ENCODE assay signal across 21 cellular contexts in the genomic region with DNA sequence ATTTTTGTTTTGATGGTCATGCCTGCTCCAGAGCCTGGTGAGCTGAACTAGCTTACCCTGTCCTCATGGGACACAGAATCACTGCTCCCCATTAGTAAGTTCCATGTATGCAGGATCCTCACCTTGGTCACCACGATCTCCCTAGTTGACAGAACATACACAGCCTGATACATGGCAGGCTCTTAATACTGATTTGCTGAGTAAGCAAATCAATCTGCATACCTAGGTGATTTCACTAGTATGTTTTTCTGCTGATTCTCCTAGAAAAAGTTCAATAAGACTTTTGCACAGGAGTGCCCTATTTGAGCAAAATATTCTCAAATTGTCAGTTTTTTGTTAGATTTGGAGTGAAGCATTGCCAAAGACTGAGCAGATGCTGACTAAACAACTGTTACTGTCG.
A peak's percentile ranks its signal among the peaks of the same experiment; 100 is the strongest.
DNase-seq lines count a peak whose midpoint lies in the region; ATAC-seq, FAIRE-seq and TF ChIP-seq lines count a peak whose summit lies in the region.
"Had no signal": no experiment of that assay in that cellular context is flagged by ENCODE, and none has a peak within 500 bp of the region (broad histone marks: within the 10 kb centered on the region; RNA-seq: fewer than 3 reads in every experiment).

No MANE protein-coding gene starts in this region.

- TF ChIP-seq EP300 in HepG2 (IDR thresholded peaks at IDR 0.05; ENCODE audit: low read depth in 2 of 2, low read length in 2 of 2) (no peak), HepG2 (CRISPR knock-in tag; IDR thresholded peaks at IDR 0.05; ENCODE audit: borderline replicate concordance) (no peak)

- H4K20me1 ChIP-seq in HepG2 (ENCODE audit: insufficient read depth, low read length): no peaks in the 10 kb centered on the region
- H4K20me1 ChIP-seq: BLaER1 had no signal

- peaks cover under 1% of the 10 kb centered on the region; the same call in 1 of the 2 replicates for H3K4me1 Mint-ChIP-seq in WTC11
- H3K4me1 Mint-ChIP-seq: B cell; CD4-positive, CD25-positive, alpha-beta regulatory T cell; GM23338 had no signal

- no peaks in the 10 kb centered on the region for H3K9me3 Mint-ChIP-seq in WTC11
- H3K9me3 Mint-ChIP-seq: CD4-positive, CD25-positive, alpha-beta regulatory T cell; CD8-positive, alpha-beta T cell; GM23338; HFFc6 had no signal

- H3K79me2 ChIP-seq in HepG2 (ENCODE audit: insufficient read depth, low read length): no peaks in the 10 kb centered on the region

- H3K27me3 ChIP-seq in HepG2 (ENCODE audit: control insufficient read depth in 1 of 2, insufficient read depth in 2 of 2, low read length in 2 of 2) (no peaks in the 10 kb centered on the region), right lobe of liver (no peaks in the 10 kb centered on the region), dorsolateral prefrontal cortex (no peaks in the 10 kb centered on the region)
- H3K27me3 ChIP-seq: BLaER1 had no signal

- H3K36me3 ChIP-seq in HepG2 (replicated peaks in 1 of 2; ENCODE audit: control insufficient read depth in 1 of 2, insufficient read depth in 2 of 2, low read length in 2 of 2) (no peaks in the 10 kb centered on the region), right lobe of liver (no peaks in the 10 kb centered on the region)
- H3K36me3 ChIP-seq: BLaER1, HAP-1 had no signal

- 0% methylated on average over 2 of the region's 2 CpGs for WGBS in HepG2 (ENCODE audit: low lambda C conversion rate)
- WGBS in right lobe of liver (ENCODE audit: insufficient coverage, low coverage, low lambda C conversion rate, missing lambda C conversion rate): 41% methylated on average over 2 of the region's 2 CpGs

- no peak overlapping the region for H3K27ac Mint-ChIP-seq in WTC11
- H3K27ac Mint-ChIP-seq: B cell; CD4-positive, CD25-positive, alpha-beta regulatory T cell; CD8-positive, alpha-beta T cell; GM23338; HFFc6 had no signal

- TF ChIP-seq POLR2A in HepG2 (IDR thresholded peaks at IDR 0.05; ENCODE audit: insufficient read depth in 1 of 2, low read depth in 2 of 2, low read length in 2 of 2) (no peak), right lobe of liver (IDR thresholded peaks at IDR 0.05) (no peak)

- H3K4me1 ChIP-seq in HepG2 (ENCODE audit: insufficient read depth, low read length) (no peaks in the 10 kb centered on the region), right lobe of liver (no peaks in the 10 kb centered on the region)
- H3K4me1 ChIP-seq: BLaER1, Caco-2, HAP-1 had no signal

- no peak for TF ChIP-seq RAD21 in HepG2 (CRISPR knock-in tag; IDR thresholded peaks at IDR 0.05)

- no peak overlapping the region for H2AFZ ChIP-seq in HepG2 (ENCODE audit: low read length)
- H2AFZ ChIP-seq: GM23338 had no signal

- no TSS peak for BruUV-seq in HepG2 (replicated peaks; lab: Mats Ljungman, UMichigan)

- intact Hi-C loops in HepG2 (cut with micrococcal nuclease; ENCODE audit: unreplicated experiment): no loop called here
- intact Hi-C loops in right lobe of liver (cut with DNase I): no loop called here
- intact Hi-C loops in dorsolateral prefrontal cortex (cut with DNase I): no loop called here

- FAIRE-seq in HepG2 (lab: Jason Lieb, UNC): no peak
- FAIRE-seq: GM12891, GM18507, H54 had no signal

- in situ Hi-C loops in HepG2 (cut with HindIII; ENCODE audit: extremely low pct_ligation_motif_present, low pct_unique_long_range_greater_than_20kb): no loop called here

- no peak overlapping the region for H3K9ac ChIP-seq in HepG2 (ENCODE audit: insufficient read depth, low read depth, low read length)
- H3K9ac ChIP-seq: BLaER1 had no signal

- POLR2A ChIA-PET in HepG2 (lab: Yijun Ruan, JAX) (no interaction called here), WTC11 (lab: Charles Lee) (no interaction called here)

- CTCF ChIA-PET in HepG2 (lab: Yijun Ruan, JAX; ENCODE audit: low intra/inter-chr PET ratio, low total read pairs) (no interaction called here), WTC11 (lab: Charles Lee) (no interaction called here)

- no peak overlapping the region for H3K4me2 ChIP-seq in HepG2 (ENCODE audit: low read depth, low read length)
- H3K4me2 ChIP-seq: BLaER1, GM23338 had no signal

- H3K27ac ChIP-seq in HepG2 (ENCODE audit: extremely low read length, insufficient read depth, low read length): no peak overlapping the region
- H3K27ac ChIP-seq in right lobe of liver: no peak overlapping the region
- peak overlapping the region in 38 of 59 donors; percentile 1 to 76 (median 32) for H3K27ac ChIP-seq in dorsolateral prefrontal cortex
- H3K27ac ChIP-seq: BLaER1, C4-2B had no signal

- ATAC-seq in HepG2 (no peak), right lobe of liver (no peak), WTC11 (no peak)
- ATAC-seq: CD8-positive, alpha-beta T cell; GM23338 had no signal

- H3K4me3 Mint-ChIP-seq in WTC11: no peak overlapping the region
- H3K4me3 Mint-ChIP-seq: B cell; CD4-positive, CD25-positive, alpha-beta regulatory T cell; CD8-positive, alpha-beta T cell; GM23338; HFFc6 had no signal

- no peaks in the 10 kb centered on the region for H3K27me3 Mint-ChIP-seq in WTC11 (ENCODE audit: low read depth)
- H3K27me3 Mint-ChIP-seq: B cell had no signal

- H3K9me3 ChIP-seq in HepG2 (ENCODE audit: low read length): no peaks in the 10 kb centered on the region
- no peaks in the 10 kb centered on the region for H3K9me3 ChIP-seq in right lobe of liver
- H3K9me3 ChIP-seq: BLaER1, Caco-2, HAP-1 had no signal

- DNase-seq in HepG2 (ENCODE audit: low spot score) (no peak), right lobe of liver (no peak), dorsolateral prefrontal cortex (no peak), superior temporal gyrus (ENCODE audit: extremely low spot score) (peak; percentile 8), ureter (ENCODE audit: low spot score) (no peak), WTC11 (ENCODE audit: low spot score) (no peak)
- DNase-seq: Caco-2; CD4-positive, CD25-positive, alpha-beta regulatory T cell; CD8-positive, alpha-beta T cell; DMS53; DMS79 treated with DMSO at 0.1 percent for 48 hours; GF-D8; HFFc6 had no signal

- no peak overlapping the region for H3K4me3 ChIP-seq in HepG2 (replicated peaks in 1 of 3; ENCODE audit: insufficient read depth in 1 of 3, low read depth in 2 of 3, low read length in 3 of 3)
- H3K4me3 ChIP-seq in right lobe of liver: no peak overlapping the region
- no peak overlapping the region for H3K4me3 ChIP-seq in dorsolateral prefrontal cortex
- H3K4me3 ChIP-seq: BLaER1, GM23338, HAP-1 had no signal

- no peak for TF ChIP-seq CTCF in HepG2 (CRISPR knock-in tag; IDR thresholded peaks at IDR 0.05)
- TF ChIP-seq CTCF in right lobe of liver (IDR thresholded peaks at IDR 0.05): no peak
- no peak for TF ChIP-seq CTCF in dorsolateral prefrontal cortex (IDR thresholded peaks at IDR 0.05 in 54 of 56, conservative IDR thresholded peaks at IDR 0.05 in 2 of 56; ENCODE audit: low read depth in 1 of 56, partially characterized antibody in 56 of 56)
- no peak for TF ChIP-seq CTCF in WTC11 (IDR thresholded peaks at IDR 0.05)

- H3K36me3 Mint-ChIP-seq in WTC11: no peaks in the 10 kb centered on the region
- H3K36me3 Mint-ChIP-seq: CD4-positive, CD25-positive, alpha-beta regulatory T cell; CD8-positive, alpha-beta T cell had no signal

TF ChIP-seq in HepG2, 621 proteins besides CTCF, POLR2A, EP300 and RAD21 (continues in another document):
- TF ChIP-seq FOXA1 (IDR thresholded peaks at IDR 0.05): no peak
- no peak for TF ChIP-seq FOXA1 (CRISPR knock-in tag; IDR thresholded peaks at IDR 0.05)
- TF ChIP-seq MAFK (conservative IDR thresholded peaks at IDR 0.05 in 1 of 2, IDR thresholded peaks at IDR 0.05 in 1 of 2; ENCODE audit: low read length in 2 of 2): peak; percentile 99 to 100
- TF ChIP-seq ZNF446 (CRISPR knock-in tag; IDR thresholded peaks at IDR 0.05): no peak
- TF ChIP-seq SIX4 (CRISPR knock-in tag; IDR thresholded peaks at IDR 0.05): no peak
- peak; percentile 99 for TF ChIP-seq MAFF (IDR thresholded peaks at IDR 0.05; ENCODE audit: low read depth, low read length)
- TF ChIP-seq, protein P1, sequence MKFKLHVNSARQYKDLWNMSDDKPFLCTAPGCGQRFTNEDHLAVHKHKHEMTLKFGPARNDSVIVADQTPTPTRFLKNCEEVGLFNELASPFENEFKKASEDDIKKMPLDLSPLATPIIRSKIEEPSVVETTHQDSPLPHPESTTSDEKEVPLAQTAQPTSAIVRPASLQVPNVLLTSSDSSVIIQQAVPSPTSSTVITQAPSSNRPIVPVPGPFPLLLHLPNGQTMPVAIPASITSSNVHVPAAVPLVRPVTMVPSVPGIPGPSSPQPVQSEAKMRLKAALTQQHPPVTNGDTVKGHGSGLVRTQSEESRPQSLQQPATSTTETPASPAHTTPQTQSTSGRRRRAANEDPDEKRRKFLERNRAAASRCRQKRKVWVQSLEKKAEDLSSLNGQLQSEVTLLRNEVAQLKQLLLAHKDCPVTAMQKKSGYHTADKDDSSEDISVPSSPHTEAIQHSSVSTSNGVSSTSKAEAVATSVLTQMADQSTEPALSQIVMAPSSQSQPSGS (CRISPR knock-in tag; IDR thresholded peaks at IDR 0.05): no peak

TF ChIP-seq in WTC11, 78 proteins besides CTCF, POLR2A, EP300 and RAD21 (continues in another document):
- TF ChIP-seq, protein P2, sequence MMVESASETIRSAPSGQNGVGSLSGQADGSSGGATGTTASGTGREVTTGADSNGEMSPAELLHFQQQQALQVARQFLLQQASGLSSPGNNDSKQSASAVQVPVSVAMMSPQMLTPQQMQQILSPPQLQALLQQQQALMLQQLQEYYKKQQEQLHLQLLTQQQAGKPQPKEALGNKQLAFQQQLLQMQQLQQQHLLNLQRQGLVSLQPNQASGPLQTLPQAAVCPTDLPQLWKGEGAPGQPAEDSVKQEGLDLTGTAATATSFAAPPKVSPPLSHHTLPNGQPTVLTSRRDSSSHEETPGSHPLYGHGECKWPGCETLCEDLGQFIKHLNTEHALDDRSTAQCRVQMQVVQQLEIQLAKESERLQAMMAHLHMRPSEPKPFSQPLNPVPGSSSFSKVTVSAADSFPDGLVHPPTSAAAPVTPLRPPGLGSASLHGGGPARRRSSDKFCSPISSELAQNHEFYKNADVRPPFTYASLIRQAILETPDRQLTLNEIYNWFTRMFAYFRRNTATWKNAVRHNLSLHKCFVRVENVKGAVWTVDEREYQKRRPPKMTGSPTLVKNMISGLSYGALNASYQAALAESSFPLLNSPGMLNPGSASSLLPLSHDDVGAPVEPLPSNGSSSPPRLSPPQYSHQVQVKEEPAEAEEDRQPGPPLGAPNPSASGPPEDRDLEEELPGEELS (CRISPR knock-in tag; IDR thresholded peaks at IDR 0.05): no peak
- TF ChIP-seq JAZF1 (CRISPR knock-in tag; IDR thresholded peaks at IDR 0.05) (no peak), NFATC4 (CRISPR knock-in tag; IDR thresholded peaks at IDR 0.05) (no peak), ZNF423 (CRISPR knock-in tag; IDR thresholded peaks at IDR 0.05) (no peak), CREM (CRISPR knock-in tag; IDR thresholded peaks at IDR 0.05) (no peak)

Comparison
In these comparisons a context has a peak if more than half of its experiments do, and no peak if none do; other contexts are left out.
1. H3K27ac ChIP-seq: peak in dorsolateral prefrontal cortex (38 of 59); none in HepG2 (single experiment) and right lobe of liver (0 of 3).